Comparison of ENCODE assay signal across 8 cellular contexts in the genomic region with DNA sequence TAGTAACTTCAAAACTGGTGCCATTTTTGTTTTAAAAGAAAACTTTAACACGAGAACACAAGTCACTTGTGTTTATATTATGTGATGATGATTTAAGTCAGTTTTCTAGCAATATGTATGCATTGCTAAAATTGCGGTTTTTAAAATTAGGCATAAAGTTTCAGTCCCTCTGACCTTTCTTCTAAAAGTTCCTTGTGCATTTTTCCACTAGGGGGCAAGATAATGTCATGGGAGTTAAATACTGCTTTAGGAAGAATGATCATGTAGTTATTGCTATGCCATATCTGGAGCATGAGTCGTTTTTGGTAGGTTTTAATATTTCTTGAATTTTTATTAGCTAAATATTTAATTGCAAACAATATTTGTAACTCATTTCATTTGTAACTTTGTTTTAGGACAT. TPM values are rescaled to one million over a fixed set of nuclear protein-coding genes. Genes with fewer than 3 reads are reported as not detected.
A peak's percentile ranks its signal among the peaks of the same experiment; 100 is the strongest.
DNase-seq lines count a peak whose midpoint lies in the region; ATAC-seq and TF ChIP-seq lines count a peak whose summit lies in the region.

No MANE protein-coding gene starts in this region.

- no peak overlapping the region for H3K4me3 ChIP-seq in AG09309 (ENCODE audit: control insufficient read depth, low read depth, low read length)

- peak; percentile 68 for TF ChIP-seq CTCF in AG09309 (IDR thresholded peaks at IDR 0.05; ENCODE audit: control insufficient read depth, insufficient read depth, low read depth, low read length, missing control alignments)
- peak; percentile 56 for TF ChIP-seq CTCF in GM13977 (IDR thresholded peaks at IDR 0.05; ENCODE audit: extremely low read depth, insufficient read depth, missing control alignments)

- DNase-seq in AG09309 (ENCODE audit: low read depth) (peak; percentile 13), GM13977 (ENCODE audit: low spot score) (no peak), RKO (ENCODE audit: low spot score) (peak; percentile 68), fibroblast of peridontal ligament (ENCODE audit: extremely low read depth) (peak; percentile 85), sciatic nerve (ENCODE audit: low spot score) (no peak)

- intact Hi-C loops in sciatic nerve (cut with DNase I) = no loop called here

- in situ Hi-C loops in GM13977 (cut with MboI; ENCODE audit: low pct_unique_long_range_greater_than_20kb, low sequenced_read_pairs, unreplicated experiment) = loop anchor here (25.0 kb wide), 2 partner anchors 376 to 1101 kb away; partner anchors contain the start of gene TGFBR3

- ATAC-seq in sciatic nerve (peak; percentile 64), esophagus mucosa (no peak), GM19351 (IDR thresholded peaks at IDR 0.05; ENCODE audit: unreplicated experiment) (no peak), HG02798 (IDR thresholded peaks at IDR 0.05; ENCODE audit: poor library complexity, unreplicated experiment) (no peak)

RNA-seq across cellular contexts. Expression of gene CDC7, which starts 10.7 kb away (rescaled TPM):
- total RNA-seq in sciatic nerve (3.9 TPM), esophagus mucosa (4.2 TPM)

Comparison
In these comparisons a context has a peak if more than half of its experiments do, and no peak if none do; other contexts are left out.
1. DNase-seq: peak in AG09309 (single experiment), RKO (single experiment) and fibroblast of peridontal ligament (single experiment); none in GM13977 (single experiment) and sciatic nerve (single experiment).